ENCODE assay signal across 6 cellular contexts in genomic region chr7:67338545-67338944, GRCh38.
DNase-seq lines count a peak whose midpoint lies in the region; ATAC-seq, FAIRE-seq and TF ChIP-seq lines count a peak whose summit lies in the region.
"Not testable (repeated sequence)": the region's sequence is repeated elsewhere in the genome, so short reads cannot be mapped to it uniquely, and the experiment has no call there.

No MANE protein-coding gene starts in this region.

- H3K27ac Mint-ChIP-seq in WTC11: peak overlapping the region; percentile 74; the same call in 1 of the 2 replicates
- not testable (repeated sequence) for H3K27ac Mint-ChIP-seq in astrocyte (ENCODE audit: unreplicated experiment)

- not testable (repeated sequence) for H3K4me2 ChIP-seq in astrocyte (ENCODE audit: low read length)

- TF ChIP-seq POLR2A in gastrocnemius medialis (IDR thresholded peaks at IDR 0.05): not testable (repeated sequence)

- H4K20me1 ChIP-seq in astrocyte (ENCODE audit: insufficient read depth, low read length): not testable (repeated sequence)

- intact Hi-C loops in psoas muscle (cut with DNase I); gastrocnemius medialis (cut with DNase I; ENCODE audit: low total_unique reads): not testable (repeated sequence)

- H3K9ac ChIP-seq in astrocyte (ENCODE audit: low read length): not testable (repeated sequence)
- H3K9ac ChIP-seq in skeletal muscle tissue (ENCODE audit: low read depth in 1 of 3, low read length in 3 of 3): peak overlapping the region; percentile 58 to 79 (median 61)

- in situ Hi-C loops in gastrocnemius medialis (cut with MboI; ENCODE audit: low sequenced_read_pairs in 4 of 4): not testable (repeated sequence)

- not testable (repeated sequence) for H3K27me3 Mint-ChIP-seq in WTC11 (ENCODE audit: low read depth); astrocyte (ENCODE audit: low read depth, unreplicated experiment)

- H3K27ac ChIP-seq in astrocyte (ENCODE audit: low read depth, low read length): not testable (repeated sequence)
- H3K27ac ChIP-seq in psoas muscle (peak overlapping the region; percentile 88), gastrocnemius medialis (peak overlapping the region; percentile 88 to 97 (median 92)), skeletal muscle tissue (ENCODE audit: low read depth, low read length) (peak overlapping the region; percentile 87)

- not testable (repeated sequence) for ATAC-seq in WTC11
- ATAC-seq in psoas muscle: peak; percentile 66 to 75 (median 74)
- peak; percentile 63 to 78 for ATAC-seq in gastrocnemius medialis

- peaks cover 13% of the 10 kb centered on the region for H3K4me1 Mint-ChIP-seq in WTC11
- not testable (repeated sequence) for H3K4me1 Mint-ChIP-seq in astrocyte (ENCODE audit: low read depth, unreplicated experiment)

- not testable (repeated sequence) for H3K4me3 Mint-ChIP-seq in WTC11; astrocyte (ENCODE audit: unreplicated experiment)

- H3K9me3 ChIP-seq in astrocyte (ENCODE audit: insufficient read depth, low read depth, low read length); psoas muscle; gastrocnemius medialis; skeletal muscle tissue (ENCODE audit: control insufficient read depth in 3 of 3, low read length in 3 of 3): not testable (repeated sequence)

- CTCF ChIA-PET in WTC11 (lab: Charles Lee): interaction anchor here (0.6 kb wide), 1 partner anchor 449 kb away, joined by 3 read pairs; no protein-coding TSS in a partner anchor

- TF ChIP-seq CTCF in WTC11 (IDR thresholded peaks at IDR 0.05); astrocyte (IDR thresholded peaks at IDR 0.05; ENCODE audit: insufficient read depth, low read depth, low read length); psoas muscle (IDR thresholded peaks at IDR 0.05); gastrocnemius medialis (IDR thresholded peaks at IDR 0.05 in 4 of 5, conservative IDR thresholded peaks at IDR 0.05 in 1 of 5): not testable (repeated sequence)

- H3K79me2 ChIP-seq in astrocyte (ENCODE audit: insufficient read depth, low read length): not testable (repeated sequence)

- H2AFZ ChIP-seq in astrocyte (ENCODE audit: low read depth, low read length): not testable (repeated sequence)

- not testable (repeated sequence) for H3K27me3 ChIP-seq in astrocyte (ENCODE audit: insufficient read depth, low read length); psoas muscle (ENCODE audit: insufficient read depth in 3 of 3, low read length in 2 of 3); gastrocnemius medialis; skeletal muscle tissue (ENCODE audit: control insufficient read depth in 3 of 3, insufficient read depth in 3 of 3, low read length in 3 of 3)

- not testable (repeated sequence) for H3K4me3 ChIP-seq in astrocyte (ENCODE audit: insufficient read depth, low read depth, low read length)
- H3K4me3 ChIP-seq in psoas muscle: peak overlapping the region; percentile 73
- peak overlapping the region; percentile 28 to 60 (median 36) for H3K4me3 ChIP-seq in gastrocnemius medialis
- peak overlapping the region; percentile 35 to 56 (median 56) for H3K4me3 ChIP-seq in skeletal muscle tissue (ENCODE audit: low read length in 3 of 3)

- H3K36me3 ChIP-seq in astrocyte (ENCODE audit: insufficient read depth, low read length): not testable (repeated sequence)
- H3K36me3 ChIP-seq in psoas muscle (ENCODE audit: insufficient read depth in 1 of 2, low read depth in 1 of 2) (peaks cover 3 to 32% of the 10 kb centered on the region in 2 donors), gastrocnemius medialis (peaks cover 0 to 31% of the 10 kb centered on the region in 2 donors), skeletal muscle tissue (ENCODE audit: control insufficient read depth in 3 of 3, insufficient read depth in 3 of 3, low read length in 3 of 3) (peaks cover 18 to 33% (median 25%) of the 10 kb centered on the region in 3 donors)

- not testable (repeated sequence) for DNase-seq in GM18507 (ENCODE audit: extremely low spot score, insufficient read length, low read depth); WTC11 (ENCODE audit: low spot score); astrocyte (ENCODE audit: low read depth); psoas muscle; gastrocnemius medialis

- not testable (repeated sequence) for H3K4me1 ChIP-seq in astrocyte (ENCODE audit: insufficient read depth, low read length); psoas muscle
- H3K4me1 ChIP-seq in gastrocnemius medialis: peaks cover 23 to 40% of the 10 kb centered on the region in 2 donors
- H3K4me1 ChIP-seq in skeletal muscle tissue (ENCODE audit: control insufficient read depth in 3 of 3, insufficient read depth in 3 of 3, low read length in 3 of 3): peaks cover 31 to 39% (median 37%) of the 10 kb centered on the region in 3 donors

- FAIRE-seq in GM18507 (lab: Jason Lieb, UNC) (peak; percentile 33), astrocyte (lab: Jason Lieb, UNC) (peak; percentile 59)

- POLR2A ChIA-PET in WTC11 (lab: Charles Lee): not testable (repeated sequence)

- not testable (repeated sequence) for H3K36me3 Mint-ChIP-seq in WTC11
- peaks cover 13% of the 10 kb centered on the region for H3K36me3 Mint-ChIP-seq in astrocyte (ENCODE audit: low read depth, unreplicated experiment)

- H3K9me3 Mint-ChIP-seq in WTC11; astrocyte (ENCODE audit: unreplicated experiment): not testable (repeated sequence)
